ENCODE assay signal across 39 cellular contexts in the genomic region with DNA sequence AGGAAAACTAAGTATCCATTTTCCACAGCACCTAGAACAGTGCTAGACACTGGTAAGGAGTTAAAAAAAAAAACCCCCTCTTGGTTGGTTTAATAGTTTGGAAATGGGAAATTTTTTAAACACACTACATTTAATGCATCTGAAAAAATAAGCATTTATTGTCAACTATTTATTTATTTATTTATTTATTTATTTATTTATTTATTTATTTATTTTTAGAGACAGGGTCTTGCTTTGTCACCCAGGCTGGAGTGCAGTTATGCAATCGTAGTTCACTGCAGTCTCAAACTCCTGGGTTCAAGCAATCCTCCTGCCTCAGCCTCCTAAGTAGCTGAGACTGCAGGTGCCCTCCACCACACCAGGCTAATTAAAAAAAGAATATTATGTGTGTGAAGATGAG. TPM values are rescaled to one million over a fixed set of nuclear protein-coding genes. Genes with fewer than 3 reads are reported as not detected.
"Had no signal": no experiment of that assay in that cellular context is flagged by ENCODE, and none has a peak within 500 bp of the region (broad histone marks: within the 10 kb centered on the region; RNA-seq: fewer than 3 reads in every experiment).

No MANE protein-coding gene starts in this region.

- H3K9me3 Mint-ChIP-seq: activated naive CD4-positive, alpha-beta T cell treated with anti-CD3 and anti-CD28 coated beads for 36 hours; activated naive CD4-positive, alpha-beta T cell treated with anti-CD3 and anti-CD28 coated beads, Interleukin-2, amount 10 ng/mL, durations not matched to agents 7 days and 5 days; activated naive CD4-positive, alpha-beta T cell treated with anti-CD3 and anti-CD28 coated beads, Interleukin-2, amount 50 U/mL, for 24 hours; activated naive CD8-positive, alpha-beta T cell treated with anti-CD3 and anti-CD28 coated beads for 36 hours; activated naive CD8-positive, alpha-beta T cell treated with anti-CD3 and anti-CD28 coated beads, Interleukin-2, amount 10 ng/mL, durations not matched to agents 7 days and 5 days; activated naive CD8-positive, alpha-beta T cell treated with anti-CD3 and anti-CD28 coated beads, Interleukin-2, amount 50 U/mL, for 24 hours; activated T-cell treated with anti-CD3 and anti-CD28 coated beads, Interleukin-2, amount 50 U/mL, for 24 hours; activated T-helper 1 cell treated with anti-CD3 and anti-CD28 coated beads, Interleukin-12 subunit alpha, Interleukin-12 subunit beta, Interleukin-2, Interleukin-4 antibody, amounts not matched to agents 30 ng/mL and 10 ng/mL and 1 ng/mL, durations not matched to agents 14 hours and 24 hours and 36 hours; activated T-helper 2 cell treated with anti-CD3 and anti-CD28 coated beads, Interferon-gamma antibody, Interleukin-2, Interleukin-4, amounts not matched to agents 10 μg/mL and 5 μg/mL and 100 μg/mL, durations not matched to agents 14 hours and 24 hours and 36 hours; brain; central memory CD8-positive, alpha-beta T cell had no signal

- H3K36me3 ChIP-seq: adrenal gland, ascending aorta, brain microvascular endothelial cell, breast epithelium, cardiac muscle cell had no signal

- H3K4me3 ChIP-seq: adrenal gland, ascending aorta, body of pancreas, breast epithelium, cardiac muscle cell had no signal

- ATAC-seq: activated naive CD4-positive, alpha-beta T cell treated with anti-CD3 and anti-CD28 coated beads, Interleukin-2, amount 50 U/mL, for 72 hours; activated naive CD8-positive, alpha-beta T cell treated with anti-CD3 and anti-CD28 coated beads, Interleukin-2, amount 50 U/mL, for 24 hours; activated T-cell treated with anti-CD3 and anti-CD28 coated beads, Interleukin-2, amount 50 U/mL, for 4 hours; activated T-cell treated with anti-CD3 and anti-CD28 coated beads, Interleukin-2, amount 50 U/mL, for 72 hours; activated T-helper 17 cell treated with anti-CD3 and anti-CD28 coated beads, Interleukin-2, amount 50 U/mL, for 72 hours; body of pancreas had no signal

- H3K36me3 Mint-ChIP-seq: activated naive CD4-positive, alpha-beta T cell treated with anti-CD3 and anti-CD28 coated beads, Interleukin-2, amount 10 ng/mL, durations not matched to agents 7 days and 5 days; activated naive CD4-positive, alpha-beta T cell treated with anti-CD3 and anti-CD28 coated beads, Interleukin-2, amount 50 U/mL, for 24 hours; activated naive CD4-positive, alpha-beta T cell treated with anti-CD3 and anti-CD28 coated beads, Interleukin-2, amount 50 U/mL, for 72 hours; activated naive CD8-positive, alpha-beta T cell; activated naive CD8-positive, alpha-beta T cell treated with anti-CD3 and anti-CD28 coated beads for 36 hours; activated naive CD8-positive, alpha-beta T cell treated with anti-CD3 and anti-CD28 coated beads, Interleukin-2, amount 10 ng/mL, durations not matched to agents 7 days and 5 days had no signal

- H3K27ac ChIP-seq: adrenal gland, ascending aorta, body of pancreas, brain microvascular endothelial cell, breast epithelium had no signal

- H3K4me1 Mint-ChIP-seq: activated naive CD4-positive, alpha-beta T cell treated with anti-CD3 and anti-CD28 coated beads, Interleukin-2, amount 10 ng/mL, durations not matched to agents 7 days and 5 days; activated naive CD4-positive, alpha-beta T cell treated with anti-CD3 and anti-CD28 coated beads, Interleukin-2, amount 50 U/mL, for 24 hours; activated naive CD8-positive, alpha-beta T cell treated with anti-CD3 and anti-CD28 coated beads for 36 hours; activated naive CD8-positive, alpha-beta T cell treated with anti-CD3 and anti-CD28 coated beads, Interleukin-2, amount 10 ng/mL, durations not matched to agents 7 days and 5 days; activated naive CD8-positive, alpha-beta T cell treated with anti-CD3 and anti-CD28 coated beads, Interleukin-2, amount 50 U/mL, for 24 hours; activated T-helper 17 cell treated with anti-CD3 and anti-CD28 coated beads, Interleukin-2, amount 50 U/mL, for 72 hours; central memory CD8-positive, alpha-beta T cell had no signal

- H3K4me3 Mint-ChIP-seq: activated naive CD4-positive, alpha-beta T cell treated with anti-CD3 and anti-CD28 coated beads for 36 hours; activated naive CD4-positive, alpha-beta T cell treated with anti-CD3 and anti-CD28 coated beads, Interleukin-2, amount 10 ng/mL, durations not matched to agents 7 days and 5 days; activated naive CD4-positive, alpha-beta T cell treated with anti-CD3 and anti-CD28 coated beads, Interleukin-2, amount 50 U/mL, for 24 hours; activated naive CD8-positive, alpha-beta T cell; activated naive CD8-positive, alpha-beta T cell treated with anti-CD3 and anti-CD28 coated beads for 36 hours; activated naive CD8-positive, alpha-beta T cell treated with anti-CD3 and anti-CD28 coated beads, Interleukin-2, amount 10 ng/mL, durations not matched to agents 7 days and 5 days; activated naive CD8-positive, alpha-beta T cell treated with anti-CD3 and anti-CD28 coated beads, Interleukin-2, amount 50 U/mL, for 24 hours; activated T-cell treated with anti-CD3 and anti-CD28 coated beads, Interleukin-2, amount 50 U/mL, for 24 hours; activated T-cell treated with anti-CD3 and anti-CD28 coated beads, Interleukin-2, amount 50 U/mL, for 4 hours; activated T-cell treated with anti-CD3 and anti-CD28 coated beads, Interleukin-2, amount 50 U/mL, for 72 hours; activated T-helper 1 cell treated with anti-CD3 and anti-CD28 coated beads, Interleukin-12 subunit alpha, Interleukin-12 subunit beta, Interleukin-2, Interleukin-4 antibody, amounts not matched to agents 30 ng/mL and 10 ng/mL and 1 ng/mL, durations not matched to agents 14 hours and 24 hours and 36 hours; activated T-helper 17 cell treated with anti-CD3 and anti-CD28 coated beads, Interleukin-2, amount 50 U/mL, for 72 hours; brain; central memory CD8-positive, alpha-beta T cell had no signal

- H3K27ac Mint-ChIP-seq: activated naive CD4-positive, alpha-beta T cell treated with anti-CD3 and anti-CD28 coated beads for 36 hours; activated naive CD4-positive, alpha-beta T cell treated with anti-CD3 and anti-CD28 coated beads, Interleukin-2, amount 10 ng/mL, durations not matched to agents 7 days and 5 days; activated naive CD4-positive, alpha-beta T cell treated with anti-CD3 and anti-CD28 coated beads, Interleukin-2, amount 50 U/mL, for 24 hours; activated naive CD4-positive, alpha-beta T cell treated with anti-CD3 and anti-CD28 coated beads, Interleukin-2, amount 50 U/mL, for 72 hours; activated naive CD8-positive, alpha-beta T cell; activated naive CD8-positive, alpha-beta T cell treated with anti-CD3 and anti-CD28 coated beads for 36 hours; activated naive CD8-positive, alpha-beta T cell treated with anti-CD3 and anti-CD28 coated beads, Interleukin-2, amount 10 ng/mL, durations not matched to agents 7 days and 5 days; activated naive CD8-positive, alpha-beta T cell treated with anti-CD3 and anti-CD28 coated beads, Interleukin-2, amount 50 U/mL, for 24 hours; activated T-cell treated with anti-CD3 and anti-CD28 coated beads, Interleukin-2, amount 50 U/mL, for 24 hours; activated T-cell treated with anti-CD3 and anti-CD28 coated beads, Interleukin-2, amount 50 U/mL, for 72 hours; activated T-helper 1 cell treated with anti-CD3 and anti-CD28 coated beads, Interleukin-12 subunit alpha, Interleukin-12 subunit beta, Interleukin-2, Interleukin-4 antibody, amounts not matched to agents 30 ng/mL and 10 ng/mL and 1 ng/mL, durations not matched to agents 14 hours and 24 hours and 36 hours; activated T-helper 17 cell treated with anti-CD3 and anti-CD28 coated beads, Interleukin-2, amount 50 U/mL, for 72 hours; activated T-helper 2 cell treated with anti-CD3 and anti-CD28 coated beads, Interferon-gamma antibody, Interleukin-2, Interleukin-4, amounts not matched to agents 10 μg/mL and 5 μg/mL and 100 μg/mL, durations not matched to agents 14 hours and 24 hours and 36 hours; brain had no signal

- DNase-seq: activated effector memory CD4-positive, alpha-beta T cell treated with anti-CD3 and anti-CD28 coated beads, Interleukin-2, amount 50 U/mL, for 16 hours; activated effector memory CD4-positive, alpha-beta T cell treated with Interleukin-2 at 50 U/mL for 16 hours; activated gamma-delta T cell; activated gamma-delta T cell treated with Interleukin-2 at 50 U/mL for 16 hours; activated naive CD4-positive, alpha-beta T cell; activated naive CD4-positive, alpha-beta T cell treated with anti-CD3 and anti-CD28 coated beads for 36 hours; activated naive CD4-positive, alpha-beta T cell treated with anti-CD3 and anti-CD28 coated beads, Interleukin-2, amount 10 ng/mL, durations not matched to agents 7 days and 5 days; activated naive CD4-positive, alpha-beta T cell treated with anti-CD3 and anti-CD28 coated beads, Interleukin-2, amount 50 U/mL, for 16 hours; activated naive CD4-positive, alpha-beta T cell treated with Interleukin-2 at 50 U/mL for 16 hours; activated naive CD8-positive, alpha-beta T cell treated with anti-CD3 and anti-CD28 coated beads for 36 hours; activated naive CD8-positive, alpha-beta T cell treated with anti-CD3 and anti-CD28 coated beads, Interleukin-2, amount 10 ng/mL, durations not matched to agents 7 days and 5 days; activated naive CD8-positive, alpha-beta T cell treated with anti-CD3 and anti-CD28 coated beads, Interleukin-2, amount 50 U/mL, for 24 hours; activated T-cell treated with anti-CD3 and anti-CD28 coated beads, Interleukin-2, amount 50 U/mL, for 24 hours; activated T-cell treated with anti-CD3 and anti-CD28 coated beads, Interleukin-2, amount 50 U/mL, for 4 hours; activated T-cell treated with anti-CD3 and anti-CD28 coated beads, Interleukin-2, amount 50 U/mL, for 48 hours; activated T-cell treated with anti-CD3 and anti-CD28 coated beads, Interleukin-2, amount 50 U/mL, for 72 hours; adrenal gland; amniotic stem cell; amygdala; anterior cingulate cortex; aorta; body of pancreas; brain microvascular endothelial cell; caudate nucleus; central memory CD4-positive, alpha-beta T cell; cerebellar nuclear complex had no signal

- FAIRE-seq: astrocyte, bronchial epithelial cell had no signal

- H3K27me3 Mint-ChIP-seq: activated naive CD4-positive, alpha-beta T cell treated with anti-CD3 and anti-CD28 coated beads, Interleukin-2, amount 10 ng/mL, durations not matched to agents 7 days and 5 days; activated naive CD4-positive, alpha-beta T cell treated with anti-CD3 and anti-CD28 coated beads, Interleukin-2, amount 50 U/mL, for 24 hours; activated naive CD8-positive, alpha-beta T cell; activated naive CD8-positive, alpha-beta T cell treated with anti-CD3 and anti-CD28 coated beads for 36 hours; activated naive CD8-positive, alpha-beta T cell treated with anti-CD3 and anti-CD28 coated beads, Interleukin-2, amount 10 ng/mL, durations not matched to agents 7 days and 5 days; activated naive CD8-positive, alpha-beta T cell treated with anti-CD3 and anti-CD28 coated beads, Interleukin-2, amount 50 U/mL, for 24 hours; activated T-cell treated with anti-CD3 and anti-CD28 coated beads, Interleukin-2, amount 50 U/mL, for 24 hours; brain; central memory CD8-positive, alpha-beta T cell had no signal

- H3K9me3 ChIP-seq: adrenal gland, ascending aorta, body of pancreas, breast epithelium had no signal

- H3K4me1 ChIP-seq: adrenal gland, ascending aorta, body of pancreas, breast epithelium had no signal

RNA-seq across cellular contexts. Expression of a gene that starts 51.6 kb away (rescaled TPM):
- total RNA-seq: activated naive CD4-positive, alpha-beta T cell treated with anti-CD3 and anti-CD28 coated beads for 36 hours; activated naive CD4-positive, alpha-beta T cell treated with anti-CD3 and anti-CD28 coated beads, Interleukin-2, amount 50 U/mL, for 72 hours; activated naive CD8-positive, alpha-beta T cell treated with anti-CD3 and anti-CD28 coated beads for 36 hours; activated naive CD8-positive, alpha-beta T cell treated with anti-CD3 and anti-CD28 coated beads, Interleukin-2, amount 10 ng/mL, durations not matched to agents 7 days and 5 days; activated T-cell treated with anti-CD3 and anti-CD28 coated beads, Interleukin-2, amount 50 U/mL, for 4 hours; activated T-cell treated with anti-CD3 and anti-CD28 coated beads, Interleukin-2, amount 50 U/mL, for 72 hours; activated T-helper 1 cell treated with anti-CD3 and anti-CD28 coated beads, Interleukin-12 subunit alpha, Interleukin-12 subunit beta, Interleukin-2, Interleukin-4 antibody, amounts not matched to agents 30 ng/mL and 10 ng/mL and 1 ng/mL, durations not matched to agents 14 hours and 24 hours and 36 hours; activated T-helper 17 cell treated with anti-CD3 and anti-CD28 coated beads, Interleukin-2, amount 50 U/mL, for 72 hours; activated T-helper 2 cell treated with anti-CD3 and anti-CD28 coated beads, Interferon-gamma antibody, Interleukin-2, Interleukin-4, amounts not matched to agents 10 μg/mL and 5 μg/mL and 100 μg/mL, durations not matched to agents 14 hours and 24 hours and 36 hours had no signal
